8 cellular contexts compared by ENCODE assay signal in the genomic region with DNA sequence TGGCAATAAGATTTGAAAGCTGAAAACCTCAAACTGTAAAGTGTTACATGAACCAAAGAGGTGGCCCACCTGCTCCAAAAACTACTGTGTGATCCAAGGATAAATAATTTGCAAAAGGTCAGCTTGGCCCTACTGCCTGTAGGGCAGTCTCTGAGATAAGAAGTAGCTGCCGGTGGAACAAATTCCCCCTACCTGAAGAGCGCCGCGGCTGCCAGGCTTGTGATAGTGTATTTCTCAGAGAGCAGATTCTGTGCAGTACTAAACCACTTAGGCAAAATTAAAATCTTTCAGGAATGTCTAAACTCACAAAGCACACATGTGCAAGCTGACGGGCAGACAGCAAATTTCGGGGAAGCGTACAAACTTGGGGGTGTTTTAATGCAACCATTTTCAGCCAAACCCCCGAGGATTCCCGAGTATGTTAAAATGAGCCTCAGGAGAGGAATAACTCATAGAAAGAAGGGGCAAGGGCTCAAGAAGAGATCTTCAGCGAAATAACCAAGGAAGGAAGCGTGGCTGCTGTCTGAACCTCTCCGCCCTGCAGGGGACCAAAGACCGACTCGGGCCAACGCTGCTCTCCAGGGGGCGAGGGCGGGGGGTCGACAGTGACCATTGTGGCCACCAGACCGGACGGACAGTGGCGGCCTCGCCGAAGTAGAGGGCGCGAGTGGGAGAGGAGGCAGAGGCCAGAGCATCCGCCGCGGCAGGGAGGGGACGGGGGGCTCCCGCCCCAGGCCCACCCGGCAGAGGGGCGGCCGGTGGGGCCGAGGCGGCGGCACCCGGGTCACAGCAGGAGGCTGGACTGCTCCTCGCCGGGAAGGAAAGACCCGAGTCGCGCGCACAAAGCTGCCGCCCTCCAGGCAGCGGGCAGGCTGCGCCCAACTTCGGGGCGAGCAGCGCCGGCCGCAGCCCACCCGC. TPM values are rescaled to one million over a fixed set of nuclear protein-coding genes. Genes with fewer than 3 reads are reported as not detected.
DNase-seq lines count a peak whose midpoint lies in the region; ATAC-seq lines count a peak whose summit lies in the region.

No MANE protein-coding gene starts in this region.

- whole genome bisulfite sequencing in urinary bladder: 1% methylated on average over 52 of the region's 52 CpGs

- H3K36me3 ChIP-seq in endocrine pancreas (ENCODE audit: control insufficient read depth, insufficient read depth, low read length) (no peaks in the 10 kb centered on the region), mucosa of stomach (ENCODE audit: control insufficient read depth, insufficient read depth, low read length) (no peaks in the 10 kb centered on the region), urinary bladder (ENCODE audit: insufficient read depth) (no peaks in the 10 kb centered on the region)

- H3K9me3 ChIP-seq in endocrine pancreas (ENCODE audit: control insufficient read depth, low read length) (no peaks in the 10 kb centered on the region), mucosa of stomach (ENCODE audit: control insufficient read depth, low read length) (no peaks in the 10 kb centered on the region)

- H3K4me3 ChIP-seq in endocrine pancreas (ENCODE audit: control insufficient read depth, insufficient read depth, low read length): peak overlapping the region; percentile 64
- H3K4me3 ChIP-seq in mucosa of stomach (ENCODE audit: low read length): peak overlapping the region; percentile 16
- peak overlapping the region; percentile 91 for H3K4me3 ChIP-seq in urinary bladder (ENCODE audit: low read depth, low read length)

- DNase-seq in EH (ENCODE audit: low read depth) (peak; percentile 48), SW 1271 (lab: John Stamatoyannopoulos, UW) (peak; percentile 13 to 15), NCI-H1436 (lab: John Stamatoyannopoulos, UW) (no peak)

- ATAC-seq in GM19452 (IDR thresholded peaks at IDR 0.05; ENCODE audit: unreplicated experiment) (peak; percentile 3), HG03521 (IDR thresholded peaks at IDR 0.05; ENCODE audit: unreplicated experiment) (peak; percentile 9)

- no peak overlapping the region for H3K9ac ChIP-seq in endocrine pancreas (ENCODE audit: control insufficient read depth, insufficient read depth, low read length)
- H3K9ac ChIP-seq in mucosa of stomach (ENCODE audit: low read length): peak overlapping the region; percentile 45

- H3K27me3 ChIP-seq in endocrine pancreas (ENCODE audit: control insufficient read depth, insufficient read depth, low read length) (no peaks in the 10 kb centered on the region), mucosa of stomach (ENCODE audit: control insufficient read depth, insufficient read depth, low read length) (peaks cover 11% of the 10 kb centered on the region)

- H3K27ac ChIP-seq in urinary bladder (ENCODE audit: low read depth): peak overlapping the region; percentile 45

- H3K4me1 ChIP-seq in endocrine pancreas (ENCODE audit: control insufficient read depth, insufficient read depth, low read length) (no peaks in the 10 kb centered on the region), mucosa of stomach (ENCODE audit: control insufficient read depth, insufficient read depth, low read length) (peaks cover 7% of the 10 kb centered on the region), urinary bladder (ENCODE audit: insufficient read depth) (no peaks in the 10 kb centered on the region)

RNA-seq across cellular contexts. Expression of a gene that starts 0.9 kb away (rescaled TPM):
- total RNA-seq in urinary bladder: 79.1 TPM
- polyA plus RNA-seq in urinary bladder: 19.4 TPM

Comparison
In these comparisons a context has a peak if more than half of its experiments do, and no peak if none do; other contexts are left out.
1. H3K4me3 ChIP-seq: peak in every context shown above with its lines; median percentile 91 in urinary bladder; 64 in endocrine pancreas; 16 in mucosa of stomach.